ENCODE assay signal across 22 cellular contexts in the genomic region with DNA sequence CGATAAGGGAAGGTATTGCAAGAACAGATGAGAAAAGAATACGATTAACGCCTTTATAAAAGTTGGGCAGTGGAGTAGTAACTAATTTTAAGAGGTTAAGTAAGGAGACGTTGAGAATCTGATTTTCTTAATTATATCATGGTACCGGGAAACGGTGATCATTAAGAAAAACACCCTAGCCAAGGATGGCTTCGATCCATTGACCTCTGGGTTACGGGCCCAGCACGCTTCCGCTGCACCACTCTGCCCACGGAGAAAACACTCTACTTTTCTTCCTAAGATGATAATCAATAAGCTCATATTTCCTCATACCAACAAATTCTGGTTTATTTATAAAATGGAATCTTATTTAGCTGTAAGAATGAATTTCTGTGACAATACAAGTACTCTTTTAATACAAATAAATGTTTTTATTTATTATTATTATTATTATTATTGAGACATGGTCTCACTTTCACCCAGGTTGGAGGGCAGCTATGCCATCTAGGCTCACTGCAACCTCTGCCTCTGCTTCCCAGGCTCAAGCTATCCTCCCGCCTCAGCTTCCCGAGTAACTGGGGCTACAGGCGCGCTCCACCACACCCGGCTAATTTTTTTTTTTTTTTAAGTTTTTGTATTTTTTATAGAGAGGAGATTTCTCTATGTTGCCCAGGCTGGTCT. TPM values are rescaled to one million over a fixed set of nuclear protein-coding genes. Genes with fewer than 3 reads are reported as not detected.
A peak's percentile ranks its signal among the peaks of the same experiment; 100 is the strongest.
DNase-seq lines count a peak whose midpoint lies in the region; ATAC-seq, FAIRE-seq and TF ChIP-seq lines count a peak whose summit lies in the region.
"Had no signal": no experiment of that assay in that cellular context is flagged by ENCODE, and none has a peak within 500 bp of the region (broad histone marks: within the 10 kb centered on the region; RNA-seq: fewer than 3 reads in every experiment).

No MANE protein-coding gene starts in this region.

- no peaks in the 10 kb centered on the region for H3K4me1 ChIP-seq in HUES48 (ENCODE audit: control insufficient read depth, insufficient read depth, low read length)
- H3K4me1 ChIP-seq in keratinocyte (ENCODE audit: control insufficient read depth, extremely low read depth, insufficient read depth, low read length) = no peaks in the 10 kb centered on the region
- H3K4me1 ChIP-seq: adrenal gland, parathyroid adenoma, uterus had no signal

- H3K9ac ChIP-seq in HUES48 (ENCODE audit: low read depth, low read length) (no peak overlapping the region), keratinocyte (ENCODE audit: control insufficient read depth, extremely low read depth, insufficient read depth, low read length) (no peak overlapping the region)
- H3K9ac ChIP-seq: parathyroid adenoma had no signal

- no peaks in the 10 kb centered on the region for H4K20me1 ChIP-seq in keratinocyte (ENCODE audit: control insufficient read depth, extremely low read depth, insufficient read depth, low read length)

- no peak overlapping the region for H3K4me3 Mint-ChIP-seq in activated naive CD8-positive, alpha-beta T cell treated with anti-CD3 and anti-CD28 coated beads, Interleukin-2, amount 50 U/mL, for 24 hours
- H3K4me3 Mint-ChIP-seq in activated naive CD4-positive, alpha-beta T cell treated with anti-CD3 and anti-CD28 coated beads, Interleukin-2, amount 10 ng/mL, durations not matched to agents 7 days and 5 days = no peak overlapping the region
- H3K4me3 Mint-ChIP-seq: natural killer cell had no signal

- TF ChIP-seq CTCF in keratinocyte (optimal IDR thresholded peaks at IDR 0.05 in 1 of 3, IDR thresholded peaks at IDR 0.05 in 1 of 3, conservative IDR thresholded peaks at IDR 0.05 in 1 of 3; ENCODE audit: extremely low read depth in 1 of 3, insufficient read depth in 2 of 3, low read length in 3 of 3) = no peak

- H3K9me3 Mint-ChIP-seq in activated naive CD8-positive, alpha-beta T cell treated with anti-CD3 and anti-CD28 coated beads, Interleukin-2, amount 50 U/mL, for 24 hours = peaks cover 16% of the 10 kb centered on the region
- H3K9me3 Mint-ChIP-seq in activated naive CD4-positive, alpha-beta T cell treated with anti-CD3 and anti-CD28 coated beads, Interleukin-2, amount 10 ng/mL, durations not matched to agents 7 days and 5 days = peaks cover 6% of the 10 kb centered on the region

- no peak overlapping the region for H2AFZ ChIP-seq in keratinocyte (ENCODE audit: control insufficient read depth, low read length)
- H2AFZ ChIP-seq: hepatocyte, parathyroid adenoma had no signal

- H3K4me1 Mint-ChIP-seq in activated naive CD8-positive, alpha-beta T cell treated with anti-CD3 and anti-CD28 coated beads, Interleukin-2, amount 50 U/mL, for 24 hours = no peaks in the 10 kb centered on the region
- H3K4me1 Mint-ChIP-seq in activated naive CD4-positive, alpha-beta T cell treated with anti-CD3 and anti-CD28 coated beads, Interleukin-2, amount 10 ng/mL, durations not matched to agents 7 days and 5 days = no peaks in the 10 kb centered on the region
- H3K4me1 Mint-ChIP-seq: natural killer cell had no signal

- H3K27ac Mint-ChIP-seq in activated naive CD8-positive, alpha-beta T cell treated with anti-CD3 and anti-CD28 coated beads, Interleukin-2, amount 50 U/mL, for 24 hours = peak overlapping the region; percentile 69
- H3K27ac Mint-ChIP-seq in activated naive CD4-positive, alpha-beta T cell treated with anti-CD3 and anti-CD28 coated beads, Interleukin-2, amount 10 ng/mL, durations not matched to agents 7 days and 5 days = no peak overlapping the region
- H3K27ac Mint-ChIP-seq: natural killer cell had no signal

- H3K4me3 ChIP-seq in HUES48 (ENCODE audit: low read depth, low read length) (0 out of 2 replicates have a peak overlapping the region, but pooled peaks have one; percentile 31), keratinocyte (ENCODE audit: control insufficient read depth in 2 of 3, extremely low read depth in 1 of 3, insufficient read depth in 2 of 3, low read depth in 1 of 3, low read length in 3 of 3) (no peak overlapping the region)
- H3K4me3 ChIP-seq: adrenal gland, cardiac muscle cell, hepatocyte, uterus had no signal

- peaks cover 80% of the 10 kb centered on the region for H3K27me3 Mint-ChIP-seq in activated naive CD8-positive, alpha-beta T cell treated with anti-CD3 and anti-CD28 coated beads, Interleukin-2, amount 50 U/mL, for 24 hours
- peaks cover 51% of the 10 kb centered on the region for H3K27me3 Mint-ChIP-seq in activated naive CD4-positive, alpha-beta T cell treated with anti-CD3 and anti-CD28 coated beads, Interleukin-2, amount 10 ng/mL, durations not matched to agents 7 days and 5 days

- DNase-seq in DMS 273 (lab: John Stamatoyannopoulos, UW; ENCODE audit: unreplicated experiment) = peak; percentile 59
- DNase-seq in DMS 273 treated with DMSO at 0.1 percent for 48 hours (lab: John Stamatoyannopoulos, UW) = no peak
- no peak for DNase-seq in activated naive CD8-positive, alpha-beta T cell treated with anti-CD3 and anti-CD28 coated beads, Interleukin-2, amount 50 U/mL, for 24 hours
- DNase-seq in keratinocyte (ENCODE audit: low read depth, low spot score) = no peak
- DNase-seq in DMS114 treated with DMSO at 0.1 percent for 48 hours (lab: John Stamatoyannopoulos, UW; ENCODE audit: unreplicated experiment) = no peak
- no peak for DNase-seq in activated naive CD4-positive, alpha-beta T cell treated with anti-CD3 and anti-CD28 coated beads, Interleukin-2, amount 10 ng/mL, durations not matched to agents 7 days and 5 days
- no peak for DNase-seq in activated CD4-positive, CD25-positive, alpha-beta regulatory T cell treated with anti-CD3 and anti-CD28 coated beads, Interleukin-2, amount 50 U/mL, for 72 hours
- DNase-seq: 8988T; activated CD4-positive, alpha-beta T cell treated with anti-CD3 and anti-CD28 coated beads, Interleukin-2, amount 50 U/mL, for 1 hour; adrenal gland; Calu3; GOT3; natural killer cell; NCI-H2029; uterus had no signal

- no peak for FAIRE-seq in keratinocyte (lab: Jason Lieb, UNC)
- FAIRE-seq: endothelial cell of umbilical vein, G401.6 had no signal

- H3K36me3 ChIP-seq in HUES48 (ENCODE audit: control insufficient read depth, insufficient read depth, low read length) (no peaks in the 10 kb centered on the region), keratinocyte (ENCODE audit: control insufficient read depth in 2 of 2, extremely low read depth in 1 of 2, insufficient read depth in 2 of 2, low read length in 2 of 2) (no peaks in the 10 kb centered on the region)
- H3K36me3 ChIP-seq: adrenal gland, cardiac muscle cell, uterus had no signal

- peak overlapping the region; percentile 46 for H3K4me2 ChIP-seq in keratinocyte (ENCODE audit: control insufficient read depth, extremely low read depth, insufficient read depth, low read depth, low read length)
- H3K4me2 ChIP-seq: hepatocyte had no signal

- no peaks in the 10 kb centered on the region for H3K9me3 ChIP-seq in HUES48 (ENCODE audit: control insufficient read depth, insufficient read depth, low read length)
- H3K9me3 ChIP-seq in keratinocyte (ENCODE audit: control insufficient read depth, low read depth, low read length) = no peaks in the 10 kb centered on the region
- H3K9me3 ChIP-seq: adrenal gland, uterus had no signal

- dilution Hi-C loops in keratinocyte (cut with MboI; ENCODE audit: extremely low pct_ligation_motif_present, low sequenced_read_pairs) = no loop called here

- H3K27me3 ChIP-seq in HUES48 (ENCODE audit: control insufficient read depth, insufficient read depth, low read length) = peaks cover 7% of the 10 kb centered on the region; the same call in 1 of the 2 replicates
- H3K27me3 ChIP-seq in keratinocyte (ENCODE audit: control insufficient read depth, extremely low read depth, insufficient read depth, low read length) = no peaks in the 10 kb centered on the region

- no peaks in the 10 kb centered on the region for H3K9me1 ChIP-seq in keratinocyte (ENCODE audit: control insufficient read depth, extremely low read depth, insufficient read depth, low read length)

- ATAC-seq in activated naive CD8-positive, alpha-beta T cell treated with anti-CD3 and anti-CD28 coated beads, Interleukin-2, amount 50 U/mL, for 24 hours = peak; percentile 69
- ATAC-seq: natural killer cell had no signal

- no peaks in the 10 kb centered on the region for H3K79me2 ChIP-seq in keratinocyte (ENCODE audit: control insufficient read depth, insufficient read depth, low read length)
- H3K79me2 ChIP-seq: hepatocyte, parathyroid adenoma had no signal

- no peak overlapping the region for H3K27ac ChIP-seq in HUES48 (ENCODE audit: low read depth, low read length)
- no peak overlapping the region for H3K27ac ChIP-seq in keratinocyte (ENCODE audit: control insufficient read depth, insufficient read depth, low read length)
- H3K27ac ChIP-seq: adrenal gland, cardiac muscle cell, hepatocyte, parathyroid adenoma, uterus had no signal

- CTCF ChIA-PET in activated naive CD4-positive, alpha-beta T cell treated with anti-CD3 and anti-CD28 coated beads, Interleukin-2, amount 10 ng/mL, durations not matched to agents 7 days and 5 days (lab: Charles Lee) = interaction anchor here (0.6 to 1.3 kb wide), 2 partner anchors 9 to 192 kb away, joined by 4 to 5 read pairs; no protein-coding TSS in a partner anchor

- peaks cover 5% of the 10 kb centered on the region for H3K36me3 Mint-ChIP-seq in activated naive CD8-positive, alpha-beta T cell treated with anti-CD3 and anti-CD28 coated beads, Interleukin-2, amount 50 U/mL, for 24 hours (ENCODE audit: low read depth)
- peaks cover 2% of the 10 kb centered on the region for H3K36me3 Mint-ChIP-seq in activated naive CD4-positive, alpha-beta T cell treated with anti-CD3 and anti-CD28 coated beads, Interleukin-2, amount 10 ng/mL, durations not matched to agents 7 days and 5 days

RNA-seq across cellular contexts. Expression of a gene that starts 8.3 kb away (rescaled TPM):
- polyA plus RNA-seq in keratinocyte = 0.01 TPM in 1 of 3 replicates, not detected in the others
- polyA plus RNA-seq in keratinocyte (2011; ENCODE audit: low read depth) = not detected
- polyA plus RNA-seq in keratinocyte (2011; cell fraction: cytosol; rRNA removed) = not detected in 2 replicates
- polyA plus RNA-seq in keratinocyte (2011; cell fraction: nucleus; rRNA removed) = 0.03 and 0.04 TPM in 2 replicates
- not detected in 2 replicates for polyA plus RNA-seq in keratinocyte (2012; ENCODE audit: low replicate concordance)
- not detected in 3 replicates for polyA minus RNA-seq in keratinocyte
- polyA minus RNA-seq in keratinocyte (2011; cell fraction: cytosol; rRNA and poly(A)+ RNA removed) = not detected
- polyA minus RNA-seq in keratinocyte (2011; cell fraction: nucleus; rRNA and poly(A)+ RNA removed) = not detected in 2 replicates
- polyA plus RNA-seq: BJ, cardiac muscle cell, endothelial cell of umbilical vein, hepatocyte had no signal

RNA-seq across cellular contexts. Expression of a gene that starts 56.2 kb away (rescaled TPM):
- 7.5 to 8.9 TPM (median 8.7 TPM) in 3 replicates for polyA plus RNA-seq in keratinocyte
- polyA plus RNA-seq in keratinocyte (2011; ENCODE audit: low read depth) = 1.1 TPM
- 7.9 and 8.4 TPM in 2 replicates for polyA plus RNA-seq in keratinocyte (2011; cell fraction: cytosol; rRNA removed)
- polyA plus RNA-seq in keratinocyte (2011; cell fraction: nucleus; rRNA removed) = 9.1 and 9.9 TPM in 2 replicates
- polyA plus RNA-seq in keratinocyte (2012; ENCODE audit: low replicate concordance) = 4.3 and 5.6 TPM in 2 replicates
- 4.5 to 9.8 TPM (median 5.2 TPM) in 3 replicates for polyA minus RNA-seq in keratinocyte
- polyA minus RNA-seq in keratinocyte (2011; cell fraction: cytosol; rRNA and poly(A)+ RNA removed) = 3.5 TPM
- polyA minus RNA-seq in keratinocyte (2011; cell fraction: nucleus; rRNA and poly(A)+ RNA removed) = 2.3 and 2.4 TPM in 2 replicates
- polyA plus RNA-seq: endothelial cell of umbilical vein had no signal
